8 cellular contexts compared by ENCODE assay signal in the genomic region with DNA sequence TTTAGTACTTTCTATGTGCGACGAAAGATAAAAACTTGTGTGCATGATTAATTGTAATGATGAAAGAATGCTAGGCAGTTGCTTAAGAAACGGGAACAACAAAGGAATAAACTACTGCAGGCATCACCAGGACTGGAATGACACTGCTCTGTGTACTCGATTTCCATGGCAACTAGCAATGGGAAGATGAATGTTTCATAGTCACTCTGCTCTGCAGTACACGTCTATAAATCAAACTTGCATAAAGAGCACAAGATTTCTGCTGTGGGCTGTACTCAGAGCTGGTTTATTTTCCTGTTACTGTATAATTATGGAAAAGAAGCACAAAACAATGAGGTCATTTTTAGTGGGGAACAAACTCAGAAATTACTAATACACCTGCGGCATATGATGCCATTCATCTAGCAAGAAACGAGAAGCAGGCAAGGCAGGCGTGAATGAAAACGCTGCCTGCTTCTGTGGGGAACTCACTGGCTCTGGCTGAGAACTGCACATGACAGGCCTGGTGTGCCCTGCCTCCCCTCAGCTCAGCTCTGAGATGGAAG. TPM values are rescaled to one million over a fixed set of nuclear protein-coding genes. Genes with fewer than 3 reads are reported as not detected.
DNase-seq lines count a peak whose midpoint lies in the region; ATAC-seq and TF ChIP-seq lines count a peak whose summit lies in the region.

No MANE protein-coding gene starts in this region.

- no peaks in the 10 kb centered on the region for H3K36me3 ChIP-seq in iPS-18a (ENCODE audit: control insufficient read depth, low read depth, low read length)
- no peaks in the 10 kb centered on the region for H3K36me3 ChIP-seq in suprapubic skin

- no peak for TF ChIP-seq POLR2A in suprapubic skin (IDR thresholded peaks at IDR 0.05)

- peak; percentile 12 for DNase-seq in KBM-7
- DNase-seq in amniotic epithelial cell (ENCODE audit: low read depth), result peak; percentile 99
- peak in 1 of 2 donors; percentile 72 for DNase-seq in suprapubic skin (ENCODE audit: low spot score in 2 of 2)
- no peak for DNase-seq in SHP77 (lab: John Stamatoyannopoulos, UW)

- ATAC-seq in HG03565 (IDR thresholded peaks at IDR 0.05; ENCODE audit: unreplicated experiment) (no peak), GM18909 (IDR thresholded peaks at IDR 0.05; ENCODE audit: poor library complexity, unreplicated experiment) (no peak), HG02840 (IDR thresholded peaks at IDR 0.05; ENCODE audit: low FRiP score, unreplicated experiment) (no peak)

- H3K27me3 ChIP-seq in iPS-18a (ENCODE audit: control insufficient read depth, insufficient read depth, low read length) (no peaks in the 10 kb centered on the region), suprapubic skin (no peaks in the 10 kb centered on the region)

- peak overlapping the region; percentile 32 for H3K9ac ChIP-seq in iPS-18a (ENCODE audit: low read length)

- in situ Hi-C loops in KBM-7 (cut with MboI; ENCODE audit: low pct_unique_long_range_greater_than_20kb, low sequenced_read_pairs), result loop anchor here (25.0 kb wide), 1 partner anchor 875 kb away; no protein-coding TSS in a partner anchor

- no peak for TF ChIP-seq EP300 in suprapubic skin (IDR thresholded peaks at IDR 0.05)

- H3K27ac ChIP-seq in iPS-18a (ENCODE audit: low read length) (peak overlapping the region; percentile 20), suprapubic skin (peak overlapping the region; percentile 76)

- H3K9me3 ChIP-seq in iPS-18a (ENCODE audit: control insufficient read depth, low read depth, low read length) (no peaks in the 10 kb centered on the region), suprapubic skin (no peaks in the 10 kb centered on the region)

- no peak for TF ChIP-seq CTCF in suprapubic skin (IDR thresholded peaks at IDR 0.05)

- no peak overlapping the region for H3K4me3 ChIP-seq in iPS-18a (ENCODE audit: low read length)
- no peak overlapping the region for H3K4me3 ChIP-seq in suprapubic skin

- peaks cover 33% of the 10 kb centered on the region for H3K4me1 ChIP-seq in iPS-18a (ENCODE audit: control insufficient read depth, low read depth, low read length)
- H3K4me1 ChIP-seq in suprapubic skin, result peaks cover 22% of the 10 kb centered on the region

- whole genome bisulfite sequencing in suprapubic skin, result 16% methylated on average over 9 of the region's 9 CpGs

RNA-seq across cellular contexts. Expression of a gene that starts 41.8 kb away (rescaled TPM):
- 1 to 10 TPM; 3.2 to 5.1 (median 3.7) TPM for total RNA-seq in suprapubic skin

RNA-seq across cellular contexts. Expression of a gene that starts 43.0 kb away (rescaled TPM):
- total RNA-seq in suprapubic skin, result 10 to 100 TPM; 10.8 to 25.8 (median 18.1) TPM

Comparison
In these comparisons a context has a peak if more than half of its experiments do, and no peak if none do; other contexts are left out.
1. DNase-seq: peak in KBM-7 (single experiment) and amniotic epithelial cell (single experiment); none in SHP77 (0 of 2).